In genomic region chr5:134648425-134649162, GRCh38 we compare ENCODE assay signal across 1 cellular context.
TF ChIP-seq lines count a peak whose summit lies in the region.

SEC24A (plus strand) TSS chr5:134648785; CDS start chr5:134649077, 292 bp downstream.

TF ChIP-seq in HepG2, 621 proteins besides CTCF, POLR2A, EP300 and RAD21 (continued from another document and continues in another):
- TF ChIP-seq ZZZ3 (CRISPR knock-in tag; IDR thresholded peaks at IDR 0.05; ENCODE audit: borderline replicate concordance) (no peak), ELF1 (CRISPR knock-in tag; IDR thresholded peaks at IDR 0.05) (peak; percentile 81), PLSCR1 (CRISPR knock-in tag; IDR thresholded peaks at IDR 0.05; ENCODE audit: borderline replicate concordance) (no peak), MAFF (IDR thresholded peaks at IDR 0.05; ENCODE audit: low read depth, low read length) (no peak), ZNF772 (CRISPR knock-in tag; IDR thresholded peaks at IDR 0.05) (peak; percentile 86), ZNF552 (CRISPR knock-in tag; IDR thresholded peaks at IDR 0.05; ENCODE audit: borderline replicate concordance) (peak; percentile 71; the same call in 1 of the 2 replicates), FOXP4 (CRISPR knock-in tag; IDR thresholded peaks at IDR 0.05) (peak; percentile 56), ZSCAN30 (CRISPR knock-in tag; IDR thresholded peaks at IDR 0.05) (peak; percentile 31; the same call in 1 of the 2 replicates), ZNF609 (CRISPR knock-in tag; IDR thresholded peaks at IDR 0.05; ENCODE audit: borderline replicate concordance) (peak; percentile 86), PHF8 (CRISPR knock-in tag; IDR thresholded peaks at IDR 0.05) (peak; percentile 92), SATB2 (CRISPR knock-in tag; IDR thresholded peaks at IDR 0.05) (peak; percentile 27; the same call in 1 of the 2 replicates), FOXM1 (CRISPR knock-in tag; IDR thresholded peaks at IDR 0.05) (no peak), TSC22D2 (CRISPR knock-in tag; IDR thresholded peaks at IDR 0.05; ENCODE audit: borderline replicate concordance) (peak; percentile 91; the same call in 1 of the 2 replicates), ZNF350 (CRISPR knock-in tag; IDR thresholded peaks at IDR 0.05; ENCODE audit: borderline replicate concordance, low read depth) (peak; percentile 74), ZFP62 (CRISPR knock-in tag; IDR thresholded peaks at IDR 0.05) (no peak), GRHL1 (CRISPR knock-in tag; conservative IDR thresholded peaks at IDR 0.05) (no peak), ZNF710 (CRISPR knock-in tag; IDR thresholded peaks at IDR 0.05; ENCODE audit: borderline replicate concordance) (peak; percentile 85), KDM5A (IDR thresholded peaks at IDR 0.05; ENCODE audit: borderline replicate concordance, low read length) (peak; percentile 70; the same call in 1 of the 2 replicates), MEIS2 (CRISPR knock-in tag; IDR thresholded peaks at IDR 0.05) (peak; percentile 85), STAT6 (CRISPR knock-in tag; IDR thresholded peaks at IDR 0.05; ENCODE audit: borderline replicate concordance) (peak; percentile 90; the same call in 1 of the 2 replicates), ZBTB42 (CRISPR knock-in tag; IDR thresholded peaks at IDR 0.05) (no peak), MXD3 (CRISPR knock-in tag; IDR thresholded peaks at IDR 0.05) (peak; percentile 97), KDM2A (CRISPR knock-in tag; IDR thresholded peaks at IDR 0.05; ENCODE audit: borderline replicate concordance, low read depth) (peak; percentile 81), MLXIP (CRISPR knock-in tag; IDR thresholded peaks at IDR 0.05; ENCODE audit: borderline replicate concordance) (0 out of 2 replicates have a peak, but pooled peaks have one; percentile 18), FOXJ3 (CRISPR knock-in tag; IDR thresholded peaks at IDR 0.05; ENCODE audit: borderline replicate concordance) (no peak), TRIM22 (IDR thresholded peaks at IDR 0.05) (no peak), ATF3 (CRISPR knock-in tag; IDR thresholded peaks at IDR 0.05) (peak; percentile 71), GATAD1 (CRISPR knock-in tag; IDR thresholded peaks at IDR 0.05) (peak; percentile 84), TEAD2 (CRISPR knock-in tag; IDR thresholded peaks at IDR 0.05) (no peak; the same call in 1 of the 2 replicates), ZNF362 (CRISPR knock-in tag; IDR thresholded peaks at IDR 0.05; ENCODE audit: borderline replicate concordance) (peak; percentile 76; the same call in 1 of the 2 replicates), ZBTB20 (CRISPR knock-in tag; IDR thresholded peaks at IDR 0.05; ENCODE audit: borderline replicate concordance, low read depth) (no peak), ZNF639 (CRISPR knock-in tag; conservative IDR thresholded peaks at IDR 0.05) (peak; percentile 100)
